In genomic region chr2:128274218-128274617, GRCh38 we compare ENCODE assay signal across 35 cellular contexts.
"Had no signal": no experiment of that assay in that cellular context is flagged by ENCODE, and none has a peak within 500 bp of the region (broad histone marks: within the 10 kb centered on the region; RNA-seq: fewer than 3 reads in every experiment).

No MANE protein-coding gene starts in this region.

- H3K9me3 ChIP-seq: ascending aorta had no signal

- FAIRE-seq: RCC 7860 had no signal

- H3K4me3 Mint-ChIP-seq: activated B cell treated with CpG ODN at 0.5 μM for 24 hours; activated CD4-positive, alpha-beta memory T cell treated with anti-CD3 and anti-CD28 coated beads, Interleukin-2, amount 10 ng/mL, durations not matched to agents 7 days and 5 days; activated CD8-positive, alpha-beta memory T cell treated with anti-CD3 and anti-CD28 coated beads, Interleukin-2, amount 10 ng/mL, durations not matched to agents 7 days and 5 days; activated naive CD8-positive, alpha-beta T cell treated with anti-CD3 and anti-CD28 coated beads, Interleukin-2, amount 10 ng/mL, durations not matched to agents 7 days and 5 days had no signal

- ATAC-seq: activated CD8-positive, alpha-beta memory T cell treated with anti-CD3 and anti-CD28 coated beads, Interleukin-2, amount 10 ng/mL, durations not matched to agents 7 days and 5 days; Right ventricle myocardium inferior; SK-N-SH treated with all-trans-retinoic acid at 6 μM for 48 hours had no signal

- H2AFZ ChIP-seq: PC-9 had no signal

- H3K9me3 Mint-ChIP-seq: activated naive CD4-positive, alpha-beta T cell treated with anti-CD3 and anti-CD28 coated beads, Interleukin-2, amount 50 U/mL, for 24 hours had no signal

- H3K4me1 ChIP-seq: ascending aorta had no signal

- H3K4me1 Mint-ChIP-seq: activated naive CD8-positive, alpha-beta T cell treated with anti-CD3 and anti-CD28 coated beads, Interleukin-2, amount 10 ng/mL, durations not matched to agents 7 days and 5 days had no signal

- H3K4me3 ChIP-seq: ascending aorta, cardiac muscle cell, MG63, PC-9 had no signal

- H3K27ac ChIP-seq: ascending aorta, cardiac muscle cell, PC-9, RWPE1, VCaP had no signal

- H3K27me3 Mint-ChIP-seq: activated B cell treated with CpG ODN at 0.5 μM for 24 hours; activated CD4-positive, alpha-beta memory T cell treated with anti-CD3 and anti-CD28 coated beads, Interleukin-2, amount 10 ng/mL, durations not matched to agents 7 days and 5 days; activated CD8-positive, alpha-beta memory T cell treated with anti-CD3 and anti-CD28 coated beads, Interleukin-2, amount 10 ng/mL, durations not matched to agents 7 days and 5 days; activated naive CD4-positive, alpha-beta T cell treated with anti-CD3 and anti-CD28 coated beads, Interleukin-2, amount 50 U/mL, for 24 hours; activated naive CD8-positive, alpha-beta T cell treated with anti-CD3 and anti-CD28 coated beads, Interleukin-2, amount 10 ng/mL, durations not matched to agents 7 days and 5 days had no signal

- H3K27me3 ChIP-seq: ascending aorta, cardiac muscle cell, MG63 had no signal

- H3K27ac Mint-ChIP-seq: activated B cell treated with CpG ODN at 0.5 μM for 24 hours; activated CD4-positive, alpha-beta memory T cell treated with anti-CD3 and anti-CD28 coated beads, Interleukin-2, amount 10 ng/mL, durations not matched to agents 7 days and 5 days; activated CD8-positive, alpha-beta memory T cell treated with anti-CD3 and anti-CD28 coated beads, Interleukin-2, amount 10 ng/mL, durations not matched to agents 7 days and 5 days; activated naive CD4-positive, alpha-beta T cell treated with anti-CD3 and anti-CD28 coated beads, Interleukin-2, amount 50 U/mL, for 24 hours; activated naive CD8-positive, alpha-beta T cell treated with anti-CD3 and anti-CD28 coated beads, Interleukin-2, amount 10 ng/mL, durations not matched to agents 7 days and 5 days; activated T-helper 2 cell treated with anti-CD3 and anti-CD28 coated beads, Interferon-gamma antibody, Interleukin-2, Interleukin-4, amounts not matched to agents 10 μg/mL and 5 μg/mL and 100 μg/mL, durations not matched to agents 14 hours and 24 hours and 36 hours had no signal

- H3K4me2 ChIP-seq: PC-9 had no signal

- H3K36me3 ChIP-seq: cardiac muscle cell had no signal

- DNase-seq: activated CD4-positive, alpha-beta memory T cell treated with anti-CD3 and anti-CD28 coated beads, Interleukin-2, amount 10 ng/mL, durations not matched to agents 7 days and 5 days; activated CD4-positive, alpha-beta T cell treated with anti-CD3 and anti-CD28 coated beads for 4 hours; activated CD4-positive, alpha-beta T cell treated with anti-CD3 and anti-CD28 coated beads, Interleukin-2, amount 50 U/mL, for 1 hour; activated CD4-positive, CD25-positive, alpha-beta regulatory T cell treated with anti-CD3 and anti-CD28 coated beads, Interleukin-2, amount 50 U/mL, for 72 hours; activated CD8-positive, alpha-beta memory T cell treated with anti-CD3 and anti-CD28 coated beads for 24 hours; activated CD8-positive, alpha-beta memory T cell treated with anti-CD3 and anti-CD28 coated beads, Interleukin-2, amount 10 ng/mL, durations not matched to agents 7 days and 5 days; activated CD8-positive, alpha-beta memory T cell treated with anti-CD3 and anti-CD28 coated beads, Interleukin-2, amount 50 U/mL, for 48 hours; activated gamma-delta T cell; activated naive CD4-positive, alpha-beta T cell treated with Interleukin-2 at 50 U/mL for 16 hours; activated naive CD8-positive, alpha-beta T cell treated with anti-CD3 and anti-CD28 coated beads, Interleukin-2, amount 10 ng/mL, durations not matched to agents 7 days and 5 days; amygdala; Kasumi-1; MG63; NCI-H1048; NCI-H1436; NCI-H1694; NCI-H1930; NCI-H2081 treated with DMSO at 0.1 percent for 48 hours; NCI-H526; NCI-H748 treated with DMSO at 0.1 percent for 48 hours; NK-92 treated with Interleukin-12 subunit alpha and Interleukin-12 subunit beta, amount 100 ng/mL, for 24 hours; PC-9; SIG-M5; SW 1271; T-helper 9 cell had no signal
